In genomic region chr1:98429851-98430496, GRCh38 we compare ENCODE assay signal across 12 cellular contexts.
DNase-seq lines count a peak whose midpoint lies in the region; ATAC-seq and TF ChIP-seq lines count a peak whose summit lies in the region.
"Had no signal": no experiment of that assay in that cellular context is flagged by ENCODE, and none has a peak within 500 bp of the region (broad histone marks: within the 10 kb centered on the region; RNA-seq: fewer than 3 reads in every experiment).

No MANE protein-coding gene starts in this region.

- TF ChIP-seq CTCF in 22Rv1 (IDR thresholded peaks at IDR 0.05) (no peak), IMR-90 (conservative IDR thresholded peaks at IDR 0.05; ENCODE audit: low read depth, low read length) (no peak), OCI-LY7 (conservative IDR thresholded peaks at IDR 0.05; ENCODE audit: low read length) (no peak)

- in situ Hi-C loops in IMR-90 (cut with MboI; ENCODE audit: low sequenced_read_pairs), result no loop called here

- no peaks in the 10 kb centered on the region for H3K79me2 ChIP-seq in OCI-LY7 (ENCODE audit: insufficient read depth, low read depth, low read length)

- no peaks in the 10 kb centered on the region for H4K20me1 ChIP-seq in IMR-90 (ENCODE audit: insufficient read depth, low read length)
- no peaks in the 10 kb centered on the region for H4K20me1 ChIP-seq in OCI-LY7 (ENCODE audit: insufficient read depth, low read length)

- H4K8ac ChIP-seq in IMR-90 (ENCODE audit: low read depth in 2 of 2, low read length in 2 of 2), result no peak overlapping the region

- no peak overlapping the region for H3K18ac ChIP-seq in IMR-90 (ENCODE audit: low read depth, low read length)

- BruUV-seq in IMR-90 (replicated peaks; lab: Mats Ljungman, UMichigan) (no TSS peak), OCI-LY7 (replicated peaks; lab: Mats Ljungman, UMichigan) (no TSS peak)

- no peak overlapping the region for H3K4me3 ChIP-seq in IMR-90 (ENCODE audit: insufficient read depth, low read depth, low read length)
- no peak overlapping the region for H3K4me3 ChIP-seq in OCI-LY7 (ENCODE audit: low read depth, low read length, poor library complexity, severe bottlenecking)
- H3K4me3 ChIP-seq: ascending aorta, HAP-1 had no signal

- no peak overlapping the region for H4K91ac ChIP-seq in IMR-90 (ENCODE audit: insufficient read depth, low read depth, low read length)

- no peak overlapping the region for H2BK120ac ChIP-seq in IMR-90 (ENCODE audit: low read depth, low read length)

- TF ChIP-seq POLR2A in IMR-90 (IDR thresholded peaks at IDR 0.05; ENCODE audit: low read depth, low read length), result no peak

- TF ChIP-seq RAD21 in IMR-90 (IDR thresholded peaks at IDR 0.05; ENCODE audit: low read length), result no peak

- H3K9ac ChIP-seq in IMR-90 (ENCODE audit: low read depth, low read length), result no peak overlapping the region
- H3K9ac ChIP-seq: KMS-11 had no signal

- intact Hi-C loops in IMR-90 (cut with micrococcal nuclease) (no loop called here), OCI-LY7 (cut with micrococcal nuclease; ENCODE audit: unreplicated experiment) (no loop called here)

- no peaks in the 10 kb centered on the region for H3K9me2 ChIP-seq in OCI-LY7 (ENCODE audit: insufficient read depth, low read length)

- H2AK9ac ChIP-seq in IMR-90 (replicated peaks; ENCODE audit: low read depth, low read length, poor library complexity), result no peak overlapping the region

- H3K23ac ChIP-seq in IMR-90 (ENCODE audit: low read depth, low read length), result no peak overlapping the region

- H3K9me1 ChIP-seq in IMR-90 (ENCODE audit: insufficient read depth, low read length), result no peaks in the 10 kb centered on the region

- H3K79me1 ChIP-seq in IMR-90 (ENCODE audit: low read depth in 1 of 2, low read length in 2 of 2), result no peaks in the 10 kb centered on the region

- ATAC-seq in IMR-90 (ENCODE audit: low read depth), result no peak
- ATAC-seq in GM18498 (IDR thresholded peaks at IDR 0.05; ENCODE audit: unreplicated experiment), result no peak
- no peak for ATAC-seq in GM18861 (IDR thresholded peaks at IDR 0.05; ENCODE audit: unreplicated experiment)

- no peak overlapping the region for H3K4ac ChIP-seq in IMR-90 (ENCODE audit: low read depth, low read length)

- H3K27ac ChIP-seq in 22Rv1 (peak overlapping the region; percentile 78), IMR-90 (ENCODE audit: insufficient read depth, low read length) (no peak overlapping the region), OCI-LY7 (ENCODE audit: low read depth, low read length, poor library complexity, severe bottlenecking) (no peak overlapping the region)
- H3K27ac ChIP-seq: ascending aorta, KMS-11 had no signal

- H3K56ac ChIP-seq in IMR-90 (ENCODE audit: extremely low read depth, insufficient read depth, low read length), result no peak overlapping the region

- H2AK5ac ChIP-seq in IMR-90 (ENCODE audit: low read depth, low read length), result no peak overlapping the region

- H3K36me3 ChIP-seq in IMR-90 (ENCODE audit: control insufficient read depth, insufficient read depth, low read length) (no peaks in the 10 kb centered on the region), OCI-LY7 (ENCODE audit: insufficient read depth, low read length) (no peaks in the 10 kb centered on the region)
- H3K36me3 ChIP-seq: ascending aorta, HAP-1 had no signal

- H3K4me1 ChIP-seq in IMR-90 (ENCODE audit: control insufficient read depth, insufficient read depth, low read length) (no peaks in the 10 kb centered on the region), OCI-LY7 (ENCODE audit: insufficient read depth, low read length, poor library complexity, severe bottlenecking) (no peaks in the 10 kb centered on the region)
- H3K4me1 ChIP-seq: ascending aorta, HAP-1 had no signal

- POLR2A ChIA-PET in IMR-90 (lab: Charles Lee; ENCODE audit: unreplicated experiment) (no interaction called here), OCI-LY7 (lab: Charles Lee) (no interaction called here)

- H3K4me2 ChIP-seq in IMR-90 (ENCODE audit: low read depth, low read length), result no peak overlapping the region
- H3K4me2 ChIP-seq in OCI-LY7 (ENCODE audit: low read length), result no peak overlapping the region
- H3K4me2 ChIP-seq: KMS-11 had no signal

- H4K5ac ChIP-seq in IMR-90 (ENCODE audit: low read depth, low read length), result no peak overlapping the region

- H2AFZ ChIP-seq in IMR-90 (replicated peaks; ENCODE audit: low read length, poor library complexity) (peak overlapping the region; percentile 40), OCI-LY7 (ENCODE audit: low read length) (no peak overlapping the region)

- no peaks in the 10 kb centered on the region for H3K27me3 ChIP-seq in IMR-90 (ENCODE audit: control insufficient read depth, insufficient read depth, low read length)
- H3K27me3 ChIP-seq: ascending aorta had no signal

- 100% methylated on average over 1 of the region's 4 CpGs; no CpG with 5 or more reads in 1 of the 2 experiments for WGBS in IMR-90 (ENCODE audit: extremely low coverage in 2 of 2, insufficient read length in 1 of 2), 2 experiments

- no peak for DNase-seq in IMR-90
- peak; percentile 63 for DNase-seq in NCI-H2227 (lab: John Stamatoyannopoulos, UW; ENCODE audit: unreplicated experiment)
- DNase-seq in iPS-NIHi11 (ENCODE audit: low spot score), result peak; percentile 41
- no peak for DNase-seq in OCI-LY7 (ENCODE audit: low spot score)
- DNase-seq in NCI-H226, result no peak
- DNase-seq: effector CD4-positive, alpha-beta T cell had no signal

- dilution Hi-C loops in IMR-90 (cut with HindIII; ENCODE audit: low sequenced_read_pairs, unreplicated experiment), result no loop called here

- CTCF ChIA-PET in IMR-90 (lab: Yijun Ruan, JAX) (interaction anchor here (0.7 kb wide), 1 partner anchor 9 kb away, joined by 3 read pairs; no protein-coding TSS in a partner anchor), OCI-LY7 (lab: Charles Lee; ENCODE audit: unreplicated experiment) (no interaction called here)

- no peak overlapping the region for H2BK15ac ChIP-seq in IMR-90 (ENCODE audit: low read depth, low read length)

- H3K14ac ChIP-seq in IMR-90 (replicated peaks; ENCODE audit: low read depth, low read length), result no peak overlapping the region

- no peak overlapping the region for H2BK20ac ChIP-seq in IMR-90 (ENCODE audit: low read depth, low read length)

- H3K9me3 ChIP-seq in IMR-90 (ENCODE audit: control insufficient read depth, insufficient read depth, low read length) (no peaks in the 10 kb centered on the region), OCI-LY7 (ENCODE audit: low read length) (no peaks in the 10 kb centered on the region)
- H3K9me3 ChIP-seq: ascending aorta, HAP-1 had no signal

- H2BK5ac ChIP-seq in IMR-90 (ENCODE audit: low read depth, low read length, poor library complexity, severe bottlenecking), result no peak overlapping the region

TF ChIP-seq in IMR-90, 13 proteins besides CTCF, POLR2A, EP300 and RAD21:
- TF ChIP-seq SMC3 (IDR thresholded peaks at IDR 0.05; ENCODE audit: low read depth, low read length), result no peak
- TF ChIP-seq MAZ (IDR thresholded peaks at IDR 0.05; ENCODE audit: borderline replicate concordance, low read depth, low read length), result no peak
- TF ChIP-seq NFE2L2 (IDR thresholded peaks at IDR 0.05; ENCODE audit: low read depth, low read length), result no peak
- TF ChIP-seq MAFK (IDR thresholded peaks at IDR 0.05; ENCODE audit: low read depth, low read length), result no peak

Comparison
In these comparisons a context has a peak if more than half of its experiments do, and no peak if none do; other contexts are left out.
1. DNase-seq: peak in NCI-H2227 (single experiment) and iPS-NIHi11 (single experiment); none in IMR-90 (single experiment), OCI-LY7 (single experiment) and NCI-H226 (single experiment).